ENCODE assay signal across 17 cellular contexts in genomic region chr9:131300444-131300843, GRCh38. TPM values are rescaled to one million over a fixed set of nuclear protein-coding genes. Genes with fewer than 3 reads are reported as not detected.
DNase-seq lines count a peak whose midpoint lies in the region; ATAC-seq and TF ChIP-seq lines count a peak whose summit lies in the region.
"Had no signal": no experiment of that assay in that cellular context is flagged by ENCODE, and none has a peak within 500 bp of the region (broad histone marks: within the 10 kb centered on the region; RNA-seq: fewer than 3 reads in every experiment).

No MANE protein-coding gene starts in this region.

- no peaks in the 10 kb centered on the region for H3K36me3 Mint-ChIP-seq in effector memory CD8-positive, alpha-beta T cell (ENCODE audit: insufficient read depth)
- no peaks in the 10 kb centered on the region for H3K36me3 Mint-ChIP-seq in naive thymus-derived CD4-positive, alpha-beta T cell
- H3K36me3 Mint-ChIP-seq: CD8-positive, alpha-beta T cell had no signal

- DNase-seq in heart left ventricle (no peak), left ventricle myocardium superior (no peak), right cardiac atrium (no peak), cardiac septum (ENCODE audit: low spot score) (no peak), OCI-M1 (lab: John Stamatoyannopoulos, UW) (peak; percentile 30), gastrocnemius medialis (no peak)
- no peak for DNase-seq in effector memory CD8-positive, alpha-beta T cell
- no peak for DNase-seq in naive thymus-derived CD4-positive, alpha-beta T cell
- DNase-seq: AML-193; Calu3; CD8-positive, alpha-beta T cell; DMS79 treated with DMSO at 0.1 percent for 48 hours; GF-D8; H9 had no signal

- H3K36me3 ChIP-seq in heart left ventricle = peaks cover 0 to 20% (median 0%) of the 10 kb centered on the region in 9 donors
- no peaks in the 10 kb centered on the region for H3K36me3 ChIP-seq in gastrocnemius medialis
- no peaks in the 10 kb centered on the region for H3K36me3 ChIP-seq in naive thymus-derived CD4-positive, alpha-beta T cell (ENCODE audit: control insufficient read depth in 2 of 3, insufficient read depth in 3 of 3, low read length in 3 of 3)

- no peak for ATAC-seq in heart left ventricle
- ATAC-seq in left ventricle myocardium superior = no peak
- no peak for ATAC-seq in right cardiac atrium
- no peak for ATAC-seq in gastrocnemius medialis
- ATAC-seq in effector memory CD8-positive, alpha-beta T cell (replicated peaks) = no peak
- ATAC-seq in naive thymus-derived CD4-positive, alpha-beta T cell = no peak
- ATAC-seq: A549; CD8-positive, alpha-beta T cell; GM12878 had no signal

- no peaks in the 10 kb centered on the region for H3K27me3 ChIP-seq in heart left ventricle
- no peaks in the 10 kb centered on the region for H3K27me3 ChIP-seq in right cardiac atrium (ENCODE audit: control insufficient read depth, insufficient read depth)
- no peaks in the 10 kb centered on the region for H3K27me3 ChIP-seq in gastrocnemius medialis
- H3K27me3 ChIP-seq in naive thymus-derived CD4-positive, alpha-beta T cell (ENCODE audit: control insufficient read depth in 2 of 2, insufficient read depth in 2 of 2, low read length in 2 of 2) = no peaks in the 10 kb centered on the region

- TF ChIP-seq CTCF in heart left ventricle (IDR thresholded peaks at IDR 0.05) (no peak), gastrocnemius medialis (IDR thresholded peaks at IDR 0.05 in 4 of 5, conservative IDR thresholded peaks at IDR 0.05 in 1 of 5) (no peak)

- no peaks in the 10 kb centered on the region for H3K9me3 Mint-ChIP-seq in effector memory CD8-positive, alpha-beta T cell
- no peaks in the 10 kb centered on the region for H3K9me3 Mint-ChIP-seq in naive thymus-derived CD4-positive, alpha-beta T cell
- H3K9me3 Mint-ChIP-seq: CD8-positive, alpha-beta T cell; H9 had no signal

- H3K27me3 Mint-ChIP-seq in effector memory CD8-positive, alpha-beta T cell = no peaks in the 10 kb centered on the region
- H3K27me3 Mint-ChIP-seq in naive thymus-derived CD4-positive, alpha-beta T cell = peaks cover 0 to 2% (median 0%) of the 10 kb centered on the region in 5 donors

- in situ Hi-C loops in gastrocnemius medialis (cut with MboI; ENCODE audit: low sequenced_read_pairs in 4 of 4) = no loop called here

- H3K27ac ChIP-seq in heart left ventricle (peak overlapping the region in 10 of 12 donors; percentile 72 to 98 (median 93)), right cardiac atrium (ENCODE audit: low read length) (peak overlapping the region; percentile 31), gastrocnemius medialis (peak overlapping the region; percentile 96 to 100 (median 98))
- no peak overlapping the region for H3K27ac ChIP-seq in naive thymus-derived CD4-positive, alpha-beta T cell (ENCODE audit: low read depth, low read length)
- H3K27ac ChIP-seq: 22Rv1, A549 had no signal

- H3K4me1 Mint-ChIP-seq in effector memory CD8-positive, alpha-beta T cell (ENCODE audit: low read depth in 2 of 2) = no peaks in the 10 kb centered on the region
- H3K4me1 Mint-ChIP-seq in naive thymus-derived CD4-positive, alpha-beta T cell = no peaks in the 10 kb centered on the region

- H3K27ac Mint-ChIP-seq in effector memory CD8-positive, alpha-beta T cell = peak overlapping the region in 1 of 2 donors; percentile 38
- no peak overlapping the region for H3K27ac Mint-ChIP-seq in naive thymus-derived CD4-positive, alpha-beta T cell
- H3K27ac Mint-ChIP-seq: CD8-positive, alpha-beta T cell; H9 had no signal

- H3K9me3 ChIP-seq in heart left ventricle (no peaks in the 10 kb centered on the region), right cardiac atrium (ENCODE audit: control insufficient read depth, low read length) (no peaks in the 10 kb centered on the region), gastrocnemius medialis (no peaks in the 10 kb centered on the region)
- H3K9me3 ChIP-seq in naive thymus-derived CD4-positive, alpha-beta T cell (ENCODE audit: control insufficient read depth in 2 of 3, low read length in 3 of 3) = no peaks in the 10 kb centered on the region
- H3K9me3 ChIP-seq: A549 had no signal

- TF ChIP-seq POLR2A in heart left ventricle (IDR thresholded peaks at IDR 0.05) (no peak), gastrocnemius medialis (IDR thresholded peaks at IDR 0.05) (no peak)

- peaks cover 0 to 78% (median 34%) of the 10 kb centered on the region in 12 donors for H3K4me1 ChIP-seq in heart left ventricle
- H3K4me1 ChIP-seq in right cardiac atrium (ENCODE audit: control insufficient read depth, insufficient read depth, low read length) = peaks cover 11% of the 10 kb centered on the region
- H3K4me1 ChIP-seq in gastrocnemius medialis = peaks cover 69 to 72% of the 10 kb centered on the region in 2 donors
- H3K4me1 ChIP-seq in naive thymus-derived CD4-positive, alpha-beta T cell (ENCODE audit: control insufficient read depth in 2 of 2, insufficient read depth in 2 of 2, low read length in 2 of 2) = no peaks in the 10 kb centered on the region
- H3K4me1 ChIP-seq: A549 had no signal

- intact Hi-C loops in heart left ventricle (cut with DNase I) = no loop called here
- intact Hi-C loops in left ventricle myocardium superior (cut with micrococcal nuclease) = no loop called here
- intact Hi-C loops in right cardiac atrium (cut with DNase I) = no loop called here
- intact Hi-C loops in cardiac septum (cut with DNase I) = no loop called here
- intact Hi-C loops in gastrocnemius medialis (cut with DNase I; ENCODE audit: low total_unique reads) = no loop called here
- intact Hi-C loops in naive thymus-derived CD4-positive, alpha-beta T cell (cut with micrococcal nuclease) = no loop called here

- CTCF ChIA-PET in naive thymus-derived CD4-positive, alpha-beta T cell (lab: Charles Lee) = interaction anchor here (1.1 kb wide), 1 partner anchor 10 kb away, joined by 3 read pairs; no protein-coding TSS in a partner anchor

- POLR2A ChIA-PET in naive thymus-derived CD4-positive, alpha-beta T cell (lab: Charles Lee) = no interaction called here

- no peak overlapping the region for H3K4me3 Mint-ChIP-seq in effector memory CD8-positive, alpha-beta T cell
- H3K4me3 Mint-ChIP-seq in naive thymus-derived CD4-positive, alpha-beta T cell = no peak overlapping the region
- H3K4me3 Mint-ChIP-seq: CD8-positive, alpha-beta T cell; H9 had no signal

- H3K4me3 ChIP-seq in heart left ventricle (no peak overlapping the region), right cardiac atrium (ENCODE audit: low read length) (no peak overlapping the region), gastrocnemius medialis (no peak overlapping the region)
- no peak overlapping the region for H3K4me3 ChIP-seq in naive thymus-derived CD4-positive, alpha-beta T cell (ENCODE audit: low read length)
- H3K4me3 ChIP-seq: A549, GM12878 had no signal

RNA-seq across cellular contexts. Expression of gene PLPP7, which starts 10.9 kb away (rescaled TPM):
- total RNA-seq in heart left ventricle (100 to 1,000 TPM in 6 of 9 donors, 10 to 100 TPM in 3; 78.8 to 293 (median 109) TPM), left ventricle myocardium superior (127 TPM), right cardiac atrium (100 to 1,000 TPM in 3 of 4 donors, 10 to 100 TPM in 1; 96.3 to 126 (median 106) TPM), cardiac septum (78.7 TPM), gastrocnemius medialis (100 to 1,000 TPM; 110 to 395 (median 184) TPM)
- polyA plus RNA-seq in heart left ventricle (100 to 1,000 TPM in 1 of 2 donors, 10 to 100 TPM in 1; 56.1 to 166 TPM), right cardiac atrium (160 TPM)
- under 1 TPM in 4 of 5 experiments, not detected in 1; 0.12 to 0.24 (median 0.14) TPM for total RNA-seq in naive thymus-derived CD4-positive, alpha-beta T cell
- polyA plus RNA-seq in naive thymus-derived CD4-positive, alpha-beta T cell = under 1 TPM; 0.24 to 0.71 TPM
- total RNA-seq: Calu3; CD8-positive, alpha-beta T cell had no signal

RNA-seq across cellular contexts. Expression of gene FAM78A, which starts 24.1 kb away (rescaled TPM):
- total RNA-seq in heart left ventricle (10 to 100 TPM; 24.8 to 36.0 (median 33.4) TPM), left ventricle myocardium superior (69.1 TPM), right cardiac atrium (10 to 100 TPM; 37.9 to 63.8 (median 53.9) TPM), cardiac septum (27.2 TPM), gastrocnemius medialis (10 to 100 TPM in 2 of 4 donors, 1 to 10 TPM in 2; 3.6 to 16.0 (median 10.1) TPM)
- polyA plus RNA-seq in heart left ventricle (10 to 100 TPM; 13.6 to 37.9 TPM), right cardiac atrium (50.7 TPM)
- 100 to 1,000 TPM in 3 of 5 experiments, 10 to 100 TPM in 2; 64.6 to 114 (median 104) TPM for total RNA-seq in naive thymus-derived CD4-positive, alpha-beta T cell
- 10 to 100 TPM; 10.5 to 24.8 TPM for polyA plus RNA-seq in naive thymus-derived CD4-positive, alpha-beta T cell
- total RNA-seq: Calu3 had no signal

Comparison
In these comparisons a context has a peak if more than half of its experiments do, and no peak if none do; other contexts are left out.
1. RNA of gene PLPP7, which starts 10.9 kb away (total RNA-seq): 110 to 395 TPM in gastrocnemius medialis, 127 TPM in left ventricle myocardium superior (single experiment), 96.3 to 126 TPM in right cardiac atrium, 78.8 to 293 TPM in heart left ventricle and 78.7 TPM in cardiac septum (single experiment); 0.12 to 0.24 TPM in naive thymus-derived CD4-positive, alpha-beta T cell; every median in the first group is over 10 times any median in the second.